In genomic region chr12:52280319-52280795, GRCh38 we compare ENCODE assay signal across 9 cellular contexts. TPM values are rescaled to one million over a fixed set of nuclear protein-coding genes. Genes with fewer than 3 reads are reported as not detected.
DNase-seq lines count a peak whose midpoint lies in the region; ATAC-seq and TF ChIP-seq lines count a peak whose summit lies in the region.
"Had no signal": no experiment of that assay in that cellular context is flagged by ENCODE, and none has a peak within 500 bp of the region (broad histone marks: within the 10 kb centered on the region; RNA-seq: fewer than 3 reads in every experiment).

No MANE protein-coding gene starts in this region.

- WGBS in adipose tissue, 3 donors: 51 to 64% (median 52%) methylated on average over 3 of the region's 3 CpGs

- no peaks in the 10 kb centered on the region for H4K20me1 ChIP-seq in Karpas-422 (ENCODE audit: insufficient read depth, low read depth, low read length)

- H3K27ac Mint-ChIP-seq in stimulated activated effector memory CD8-positive, alpha-beta T cell treated with anti-CD3 and anti-CD28 coated beads, Interleukin-12 subunit alpha, Interleukin-12 subunit beta, amount 100 ng/mL, for 72 hours: no peak overlapping the region
- H3K27ac Mint-ChIP-seq: natural killer cell treated with Interleukin-12 subunit alpha and Interleukin-12 subunit beta and Interleukin-15 and Interleukin-18, amount 100 ng/mL, for 72 hours had no signal

- H3K4me1 ChIP-seq in upper lobe of right lung: peaks cover 34% of the 10 kb centered on the region
- no peaks in the 10 kb centered on the region for H3K4me1 ChIP-seq in Karpas-422 (ENCODE audit: low read length)

- no peak overlapping the region for H2AFZ ChIP-seq in Karpas-422 (ENCODE audit: low read length)

- no peaks in the 10 kb centered on the region for H3K27me3 ChIP-seq in upper lobe of right lung
- no peaks in the 10 kb centered on the region for H3K27me3 ChIP-seq in Karpas-422 (ENCODE audit: low read length)

- H3K9me2 ChIP-seq in Karpas-422 (replicated peaks; ENCODE audit: insufficient read depth, low read length): no peaks in the 10 kb centered on the region

- H3K36me3 ChIP-seq in upper lobe of right lung (no peaks in the 10 kb centered on the region), Karpas-422 (ENCODE audit: insufficient read depth, low read length) (no peaks in the 10 kb centered on the region)

- DNase-seq in NCI-H2107 treated with DMSO at 0.1 percent for 48 hours (lab: John Stamatoyannopoulos, UW; ENCODE audit: unreplicated experiment): peak; percentile 31
- no peak for DNase-seq in NCI-H2107 (lab: John Stamatoyannopoulos, UW)
- peak; percentile 92 for DNase-seq in iris pigment epithelial cell (ENCODE audit: low read depth)
- peak; percentile 84 for DNase-seq in upper lobe of right lung
- DNase-seq in Karpas-422: no peak
- DNase-seq in stimulated activated effector memory CD8-positive, alpha-beta T cell treated with anti-CD3 and anti-CD28 coated beads, Interleukin-12 subunit alpha, Interleukin-12 subunit beta, amount 100 ng/mL, for 72 hours (ENCODE audit: low spot score in 2 of 2): no peak

- peaks cover 10% of the 10 kb centered on the region for H3K4me1 Mint-ChIP-seq in stimulated activated effector memory CD8-positive, alpha-beta T cell treated with anti-CD3 and anti-CD28 coated beads, Interleukin-12 subunit alpha, Interleukin-12 subunit beta, amount 100 ng/mL, for 72 hours

- H3K27ac ChIP-seq in adipose tissue (ENCODE audit: low read depth, low read length) (peak overlapping the region; percentile 73), upper lobe of right lung (peak overlapping the region; percentile 80), Karpas-422 (ENCODE audit: low read length) (no peak overlapping the region)

- H3K9ac ChIP-seq in Karpas-422 (ENCODE audit: low read length): no peak overlapping the region

- H3K4me3 ChIP-seq in upper lobe of right lung (no peak overlapping the region), Karpas-422 (ENCODE audit: low read length) (no peak overlapping the region)

- no peak for TF ChIP-seq CTCF in upper lobe of right lung (IDR thresholded peaks at IDR 0.05)

- H3K79me2 ChIP-seq in Karpas-422 (ENCODE audit: low read length): no peaks in the 10 kb centered on the region

- peak; percentile 79 for ATAC-seq in upper lobe of right lung
- no peak for ATAC-seq in HG03432 (IDR thresholded peaks at IDR 0.05; ENCODE audit: unreplicated experiment)
- ATAC-seq in stimulated activated effector memory CD8-positive, alpha-beta T cell treated with anti-CD3 and anti-CD28 coated beads, Interleukin-12 subunit alpha, Interleukin-12 subunit beta, amount 100 ng/mL, for 72 hours: no peak
- ATAC-seq: natural killer cell treated with Interleukin-12 subunit alpha and Interleukin-12 subunit beta and Interleukin-15 and Interleukin-18, amount 100 ng/mL, for 72 hours had no signal

- intact Hi-C loops in upper lobe of right lung (cut with DNase I): no loop called here

- no peak overlapping the region for H3K4me2 ChIP-seq in Karpas-422 (ENCODE audit: low read depth, low read length, poor library complexity, severe bottlenecking)

- no peaks in the 10 kb centered on the region for H3K36me3 Mint-ChIP-seq in stimulated activated effector memory CD8-positive, alpha-beta T cell treated with anti-CD3 and anti-CD28 coated beads, Interleukin-12 subunit alpha, Interleukin-12 subunit beta, amount 100 ng/mL, for 72 hours
- H3K36me3 Mint-ChIP-seq: natural killer cell treated with Interleukin-12 subunit alpha and Interleukin-12 subunit beta and Interleukin-15 and Interleukin-18, amount 100 ng/mL, for 72 hours had no signal

- H3K4me3 Mint-ChIP-seq in stimulated activated effector memory CD8-positive, alpha-beta T cell treated with anti-CD3 and anti-CD28 coated beads, Interleukin-12 subunit alpha, Interleukin-12 subunit beta, amount 100 ng/mL, for 72 hours: no peak overlapping the region
- H3K4me3 Mint-ChIP-seq: natural killer cell treated with Interleukin-12 subunit alpha and Interleukin-12 subunit beta and Interleukin-15 and Interleukin-18, amount 100 ng/mL, for 72 hours had no signal

- H3K9me3 Mint-ChIP-seq in stimulated activated effector memory CD8-positive, alpha-beta T cell treated with anti-CD3 and anti-CD28 coated beads, Interleukin-12 subunit alpha, Interleukin-12 subunit beta, amount 100 ng/mL, for 72 hours: no peaks in the 10 kb centered on the region
- H3K9me3 Mint-ChIP-seq: natural killer cell treated with Interleukin-12 subunit alpha and Interleukin-12 subunit beta and Interleukin-15 and Interleukin-18, amount 100 ng/mL, for 72 hours had no signal

- H3K9me3 ChIP-seq in upper lobe of right lung (no peaks in the 10 kb centered on the region), Karpas-422 (ENCODE audit: low read length) (no peaks in the 10 kb centered on the region)

RNA-seq across cellular contexts. Expression of gene KRT86, which starts 5.9 kb away (rescaled TPM):
- 1 to 10 TPM in 1 of 3 donors, not detected in 2; 1.2 TPM for polyA plus RNA-seq in adipose tissue
- 1.1 TPM for total RNA-seq in upper lobe of right lung
- total RNA-seq in Karpas-422 (2014; rRNA removed; shearing (Covaris generic); ENCODE audit: low replicate concordance): not detected in 2 replicates

RNA-seq across cellular contexts. Expression of gene KRT81, which starts 11.0 kb away (rescaled TPM):
- polyA plus RNA-seq in adipose tissue: under 1 TPM in 2 of 3 donors, not detected in 1; 0.04 to 0.34 TPM
- not detected for total RNA-seq in upper lobe of right lung
- not detected in 2 replicates for total RNA-seq in Karpas-422 (2014; rRNA removed; shearing (Covaris generic); ENCODE audit: low replicate concordance)

RNA-seq across cellular contexts. Expression of gene KRT83, which starts 40.8 kb away (rescaled TPM):
- not detected for polyA plus RNA-seq in adipose tissue
- not detected for total RNA-seq in upper lobe of right lung
- not detected in 2 replicates for total RNA-seq in Karpas-422 (2014; rRNA removed; shearing (Covaris generic); ENCODE audit: low replicate concordance)
- total RNA-seq: natural killer cell treated with Interleukin-12 subunit alpha and Interleukin-12 subunit beta and Interleukin-15 and Interleukin-18, amount 100 ng/mL, for 72 hours had no signal

RNA-seq across cellular contexts. Expression of gene KRT7, which starts 47.3 kb away (rescaled TPM):
- polyA plus RNA-seq in adipose tissue: 10 to 100 TPM in 2 of 3 donors, 1 to 10 TPM in 1; 9.5 to 51.5 (median 18.1) TPM
- 664 TPM for total RNA-seq in upper lobe of right lung
- total RNA-seq in Karpas-422 (2014; rRNA removed; shearing (Covaris generic); ENCODE audit: low replicate concordance): not detected in 2 replicates

Comparison
In these comparisons a context has a peak if more than half of its experiments do, and no peak if none do; other contexts are left out.
1. DNase-seq: peak in NCI-H2107 treated with DMSO at 0.1 percent for 48 hours (single experiment), iris pigment epithelial cell (single experiment) and upper lobe of right lung (single experiment); none in NCI-H2107 (single experiment), Karpas-422 (single experiment) and stimulated activated effector memory CD8-positive, alpha-beta T cell treated with anti-CD3 and anti-CD28 coated beads, Interleukin-12 subunit alpha, Interleukin-12 subunit beta, amount 100 ng/mL, for 72 hours (0 of 2).